ENCODE assay signal across 22 cellular contexts in the genomic region with DNA sequence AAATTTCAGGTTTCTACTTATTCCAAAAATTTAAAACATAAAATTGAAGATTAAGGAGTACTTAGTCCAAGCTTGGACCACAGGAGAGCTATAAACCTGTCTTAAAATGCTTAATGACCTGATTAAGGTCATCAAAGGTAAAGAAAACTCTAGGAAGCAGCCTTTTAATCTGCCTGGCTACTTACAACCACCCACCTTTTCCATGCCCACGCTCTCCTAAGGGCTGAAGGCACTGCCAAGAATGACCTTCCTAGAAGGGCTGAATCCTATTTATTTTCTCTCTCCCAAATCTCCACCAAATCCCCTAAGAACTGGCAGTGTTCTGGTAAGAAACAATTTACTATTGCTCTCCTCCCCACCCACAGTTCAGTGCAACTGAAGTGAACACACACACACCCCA. TPM values are rescaled to one million over a fixed set of nuclear protein-coding genes. Genes with fewer than 3 reads are reported as not detected.
A peak's percentile ranks its signal among the peaks of the same experiment; 100 is the strongest.
DNase-seq lines count a peak whose midpoint lies in the region; ATAC-seq and TF ChIP-seq lines count a peak whose summit lies in the region.
"Had no signal": no experiment of that assay in that cellular context is flagged by ENCODE, and none has a peak within 500 bp of the region (broad histone marks: within the 10 kb centered on the region; RNA-seq: fewer than 3 reads in every experiment).

No MANE protein-coding gene starts in this region.

- H3K9me3 ChIP-seq in muscle layer of colon (ENCODE audit: low read length) (no peaks in the 10 kb centered on the region), thoracic aorta (no peaks in the 10 kb centered on the region)
- H3K9me3 ChIP-seq: BE2C, mucosa of descending colon, ovary had no signal

- peaks cover 82% of the 10 kb centered on the region for H3K4me1 Mint-ChIP-seq in activated T-cell treated with anti-CD3 and anti-CD28 coated beads, Interleukin-2, amount 50 U/mL, for 24 hours (ENCODE audit: low read depth)
- H3K4me1 Mint-ChIP-seq in central memory CD8-positive, alpha-beta T cell, result peaks cover 52% of the 10 kb centered on the region
- peaks cover 7 to 12% of the 10 kb centered on the region in 2 donors for H3K4me1 Mint-ChIP-seq in stimulated activated naive B cell treated with anti-CD40 and anti-IgM and Interleukin-4, amounts not matched to agents 10 μg/mL and 1 μg/mL and 100 μg/mL, for 72 hours

- no peak overlapping the region for H3K4me3 Mint-ChIP-seq in activated T-cell treated with anti-CD3 and anti-CD28 coated beads, Interleukin-2, amount 50 U/mL, for 24 hours
- H3K4me3 Mint-ChIP-seq in central memory CD8-positive, alpha-beta T cell, result no peak overlapping the region
- no peak overlapping the region for H3K4me3 Mint-ChIP-seq in stimulated activated naive B cell treated with anti-CD40 and anti-IgM and Interleukin-4, amounts not matched to agents 10 μg/mL and 1 μg/mL and 100 μg/mL, for 72 hours
- H3K4me3 Mint-ChIP-seq: dendritic cell treated with granulocyte-macrophage colony-stimulating factor and Interleukin-4, amounts not matched to agents 40 ng/mL and 50 ng/mL, for 4 days; GM23338; stimulated activated naive CD8-positive, alpha-beta T cell treated with anti-CD3 and anti-CD28 coated beads, Interleukin-15, Interleukin-2, amounts not matched to agents 100 ng/mL and 50 ng/mL, for 24 hours had no signal

- H3K27me3 Mint-ChIP-seq in activated T-cell treated with anti-CD3 and anti-CD28 coated beads, Interleukin-2, amount 50 U/mL, for 24 hours, result no peaks in the 10 kb centered on the region
- no peaks in the 10 kb centered on the region for H3K27me3 Mint-ChIP-seq in central memory CD8-positive, alpha-beta T cell
- H3K27me3 Mint-ChIP-seq in stimulated activated naive B cell treated with anti-CD40 and anti-IgM and Interleukin-4, amounts not matched to agents 10 μg/mL and 1 μg/mL and 100 μg/mL, for 72 hours, result no peaks in the 10 kb centered on the region
- H3K27me3 Mint-ChIP-seq: dendritic cell treated with granulocyte-macrophage colony-stimulating factor and Interleukin-4, amounts not matched to agents 40 ng/mL and 50 ng/mL, for 4 days; stimulated activated naive CD8-positive, alpha-beta T cell treated with anti-CD3 and anti-CD28 coated beads, Interleukin-15, Interleukin-2, amounts not matched to agents 100 ng/mL and 50 ng/mL, for 24 hours had no signal

- no peak for ATAC-seq in central memory CD8-positive, alpha-beta T cell (replicated peaks; ENCODE audit: extremely low read depth, poor library complexity, severe bottlenecking)
- ATAC-seq in thoracic aorta (ENCODE audit: insufficient number of reproducible peaks, low FRiP score, low read depth), result no peak
- no peak for ATAC-seq in stimulated activated naive B cell treated with anti-CD40 and anti-IgM and Interleukin-4, amounts not matched to agents 10 μg/mL and 1 μg/mL and 100 μg/mL, for 72 hours (replicated peaks)
- ATAC-seq: foreskin keratinocyte, GM23338, mucosa of descending colon had no signal

- peak overlapping the region; percentile 1 for H3K27ac Mint-ChIP-seq in activated T-cell treated with anti-CD3 and anti-CD28 coated beads, Interleukin-2, amount 50 U/mL, for 24 hours
- H3K27ac Mint-ChIP-seq in central memory CD8-positive, alpha-beta T cell (ENCODE audit: low read depth), result peak overlapping the region; percentile 7
- no peak overlapping the region for H3K27ac Mint-ChIP-seq in stimulated activated naive B cell treated with anti-CD40 and anti-IgM and Interleukin-4, amounts not matched to agents 10 μg/mL and 1 μg/mL and 100 μg/mL, for 72 hours
- H3K27ac Mint-ChIP-seq: dendritic cell treated with granulocyte-macrophage colony-stimulating factor and Interleukin-4, amounts not matched to agents 40 ng/mL and 50 ng/mL, for 4 days; GM23338; stimulated activated naive CD8-positive, alpha-beta T cell treated with anti-CD3 and anti-CD28 coated beads, Interleukin-15, Interleukin-2, amounts not matched to agents 100 ng/mL and 50 ng/mL, for 24 hours had no signal

- peaks cover 2% of the 10 kb centered on the region for H3K36me3 Mint-ChIP-seq in activated T-cell treated with anti-CD3 and anti-CD28 coated beads, Interleukin-2, amount 50 U/mL, for 24 hours (ENCODE audit: low read depth)
- H3K36me3 Mint-ChIP-seq in central memory CD8-positive, alpha-beta T cell (ENCODE audit: insufficient read depth), result peaks cover 4% of the 10 kb centered on the region
- H3K36me3 Mint-ChIP-seq in stimulated activated naive B cell treated with anti-CD40 and anti-IgM and Interleukin-4, amounts not matched to agents 10 μg/mL and 1 μg/mL and 100 μg/mL, for 72 hours, result no peaks in the 10 kb centered on the region

- H3K36me3 ChIP-seq in muscle layer of colon (ENCODE audit: insufficient read depth, low read length), result no peaks in the 10 kb centered on the region
- H3K36me3 ChIP-seq in thoracic aorta, result no peaks in the 10 kb centered on the region
- H3K36me3 ChIP-seq: BE2C, ovary had no signal

- H3K9ac ChIP-seq in muscle layer of colon (ENCODE audit: low read length), result no peak overlapping the region

- H3K4me3 ChIP-seq in muscle layer of colon (ENCODE audit: low read depth in 1 of 2, low read length in 2 of 2) (no peak overlapping the region), thoracic aorta (peak overlapping the region; percentile 2)
- H3K4me3 ChIP-seq: GM23338, mucosa of descending colon, ovary had no signal

- no peak for DNase-seq in activated T-cell treated with anti-CD3 and anti-CD28 coated beads, Interleukin-2, amount 50 U/mL, for 24 hours
- DNase-seq in activated T-cell treated with anti-CD3 and anti-CD28 coated beads, Interleukin-2, amount 50 U/mL, for 1 hour, result no peak
- no peak for DNase-seq in central memory CD8-positive, alpha-beta T cell (ENCODE audit: low spot score in 2 of 2)
- no peak for DNase-seq in thoracic aorta (ENCODE audit: low spot score)
- DNase-seq in activated effector memory CD4-positive, alpha-beta T cell treated with Interleukin-2 at 50 U/mL for 16 hours, result no peak
- DNase-seq in stimulated activated naive B cell treated with anti-CD40 and anti-IgM and Interleukin-4, amounts not matched to agents 10 μg/mL and 1 μg/mL and 100 μg/mL, for 72 hours, result no peak
- DNase-seq in NCI-H2171 (lab: John Stamatoyannopoulos, UW), result no peak
- DNase-seq: 8988T; activated CD4-positive, alpha-beta T cell treated with anti-CD3 and anti-CD28 coated beads for 4 hours; BE2C; foreskin keratinocyte; KBM-7; mucosa of descending colon; MV-4-11; NCI-H187 treated with DMSO at 0.1 percent for 48 hours; NCI-H446 treated with DMSO at 0.1 percent for 48 hours; ovary; stimulated activated CD4-positive, alpha-beta T cell treated with anti-CD3 and anti-CD28 coated beads, Interleukin-2, amount 100 ng/mL, for 24 hours had no signal

- H3K9me3 Mint-ChIP-seq in activated T-cell treated with anti-CD3 and anti-CD28 coated beads, Interleukin-2, amount 50 U/mL, for 24 hours, result no peaks in the 10 kb centered on the region
- no peaks in the 10 kb centered on the region for H3K9me3 Mint-ChIP-seq in central memory CD8-positive, alpha-beta T cell
- H3K9me3 Mint-ChIP-seq in stimulated activated naive B cell treated with anti-CD40 and anti-IgM and Interleukin-4, amounts not matched to agents 10 μg/mL and 1 μg/mL and 100 μg/mL, for 72 hours, result no peaks in the 10 kb centered on the region
- H3K9me3 Mint-ChIP-seq: dendritic cell treated with granulocyte-macrophage colony-stimulating factor and Interleukin-4, amounts not matched to agents 40 ng/mL and 50 ng/mL, for 4 days; GM23338; stimulated activated naive CD8-positive, alpha-beta T cell treated with anti-CD3 and anti-CD28 coated beads, Interleukin-15, Interleukin-2, amounts not matched to agents 100 ng/mL and 50 ng/mL, for 24 hours had no signal

- H3K27ac ChIP-seq in muscle layer of colon (ENCODE audit: low read depth, low read length), result peak overlapping the region; percentile 31
- H3K27ac ChIP-seq in thoracic aorta, result peak overlapping the region; percentile 85 to 91
- H3K27ac ChIP-seq: foreskin keratinocyte had no signal

- H3K4me1 ChIP-seq in muscle layer of colon (ENCODE audit: insufficient read depth, low read length) (peaks cover 28% of the 10 kb centered on the region), thoracic aorta (ENCODE audit: control insufficient read depth in 1 of 2, low read depth in 2 of 2) (peaks cover 39 to 100% of the 10 kb centered on the region in 2 donors)
- H3K4me1 ChIP-seq: BE2C had no signal

- TF ChIP-seq CTCF in thoracic aorta (IDR thresholded peaks at IDR 0.05), result no peak

- no peaks in the 10 kb centered on the region for H3K27me3 ChIP-seq in muscle layer of colon (ENCODE audit: control insufficient read depth in 1 of 2, insufficient read depth in 2 of 2, low read length in 2 of 2)
- H3K27me3 ChIP-seq in thoracic aorta (replicated peaks; ENCODE audit: insufficient read depth), result no peaks in the 10 kb centered on the region
- H3K27me3 ChIP-seq: foreskin keratinocyte, ovary had no signal

RNA-seq across cellular contexts. Expression of gene MPP7, which starts 6.8 kb away (rescaled TPM):
- 10 to 100 TPM; 28.2 to 48.5 TPM for total RNA-seq in thoracic aorta
